1 cellular context compared by ENCODE assay signal in genomic region chr17:74950207-74950606, GRCh38.
A peak's percentile ranks its signal among the peaks of the same experiment; 100 is the strongest.
TF ChIP-seq lines count a peak whose summit lies in the region.

No MANE protein-coding gene starts in this region.

TF ChIP-seq in HepG2, 621 proteins besides CTCF, POLR2A, EP300 and RAD21:
- peak; percentile 67 for TF ChIP-seq FOSL2 (CRISPR knock-in tag; IDR thresholded peaks at IDR 0.05)
- no peak for TF ChIP-seq ZNF18 (CRISPR knock-in tag; IDR thresholded peaks at IDR 0.05; ENCODE audit: insufficient replicate concordance)
- peak; percentile 33 for TF ChIP-seq AGO2 (optimal IDR thresholded peaks at IDR 0.05; ENCODE audit: low read depth, low read length)
